9 cellular contexts compared by ENCODE assay signal in the genomic region with DNA sequence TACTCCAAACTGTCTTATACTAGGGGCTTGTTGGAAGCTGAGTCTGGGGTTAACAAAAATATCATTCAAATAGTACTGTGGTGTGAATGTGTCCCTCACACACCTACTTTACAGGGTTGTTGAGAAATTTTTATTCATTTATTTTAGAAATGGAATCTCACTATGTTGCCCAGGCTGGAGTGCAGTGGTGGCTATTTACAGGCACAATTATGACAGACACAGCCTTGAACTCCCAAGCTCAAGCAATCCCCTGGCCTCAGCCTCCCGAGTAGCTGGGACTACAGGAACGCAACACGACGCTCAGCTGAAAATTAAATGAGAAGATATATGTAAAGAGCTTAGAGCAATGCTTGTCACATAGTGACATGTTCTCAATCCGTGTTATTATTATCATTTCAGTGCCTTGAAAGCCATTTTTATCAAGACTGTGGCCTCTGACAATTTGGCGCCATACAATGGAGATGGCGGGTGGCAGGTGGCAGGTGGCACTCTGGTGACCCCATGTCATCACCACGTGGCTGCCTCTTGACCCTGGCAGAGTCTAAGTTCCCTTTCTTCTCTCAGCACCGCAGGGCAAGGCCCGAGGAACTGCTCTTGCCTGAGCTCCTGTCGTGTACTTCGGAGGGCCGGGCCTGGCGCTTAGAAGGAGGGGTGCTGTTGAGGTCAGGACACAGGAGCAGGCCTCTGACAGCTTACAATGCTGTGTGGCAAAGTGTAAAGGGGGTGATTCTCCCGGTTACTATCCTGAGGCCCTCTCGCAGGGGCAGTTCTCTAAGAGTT.
A peak's percentile ranks its signal among the peaks of the same experiment; 100 is the strongest.
DNase-seq lines count a peak whose midpoint lies in the region; ATAC-seq and TF ChIP-seq lines count a peak whose summit lies in the region.
"Had no signal": no experiment of that assay in that cellular context is flagged by ENCODE, and none has a peak within 500 bp of the region (broad histone marks: within the 10 kb centered on the region; RNA-seq: fewer than 3 reads in every experiment).

No MANE protein-coding gene starts in this region.

- peaks cover 10 to 15% of the 10 kb centered on the region in 2 donors for H3K4me1 ChIP-seq in gastrocnemius medialis

- no peaks in the 10 kb centered on the region for H3K36me3 ChIP-seq in gastrocnemius medialis

- H3K27me3 ChIP-seq in gastrocnemius medialis = no peaks in the 10 kb centered on the region

- H3K27ac Mint-ChIP-seq in T-helper 17 cell = peak overlapping the region; percentile 95

- H3K4me3 ChIP-seq in GM12864 (ENCODE audit: low read depth, low read length) (peak overlapping the region; percentile 82; the same call in 1 of the 2 replicates), gastrocnemius medialis (peak overlapping the region in 3 of 4 donors; percentile 54 to 82 (median 75))

- H3K36me3 Mint-ChIP-seq in T-helper 17 cell (ENCODE audit: low read depth) = peaks cover 4% of the 10 kb centered on the region

- no peaks in the 10 kb centered on the region for H3K9me3 ChIP-seq in T-helper 17 cell (ENCODE audit: control insufficient read depth, low read length, poor library complexity, severe bottlenecking)
- H3K9me3 ChIP-seq in gastrocnemius medialis = no peaks in the 10 kb centered on the region

- peaks cover 36% of the 10 kb centered on the region for H3K4me1 Mint-ChIP-seq in T-helper 17 cell

- ATAC-seq in T-helper 17 cell (no peak), Right ventricle myocardium superior (ENCODE audit: poor library complexity) (no peak), gastrocnemius medialis (no peak), HG03097 (IDR thresholded peaks at IDR 0.05; ENCODE audit: low FRiP score, unreplicated experiment) (no peak)

- in situ Hi-C loops in gastrocnemius medialis (cut with MboI; ENCODE audit: low sequenced_read_pairs in 4 of 4) = loop anchor here (5.0 to 25.0 kb wide), 7 partner anchors 70 to 272 kb away; a partner anchor contains a TSS

- DNase-seq in GM12864 (ENCODE audit: low read depth) (no peak), T-helper 17 cell (no peak), Right ventricle myocardium superior (peak; percentile 47), gastrocnemius medialis (no peak), SIG-M5 (lab: John Stamatoyannopoulos, UW) (no peak), NCI-H510A treated with DMSO at 0.1 percent for 48 hours (lab: John Stamatoyannopoulos, UW) (no peak)
- no peak for DNase-seq in effector CD8-positive, alpha-beta T cell (lab: John Stamatoyannopoulos, UW)
- DNase-seq: KBM-7 had no signal

- H3K4me3 Mint-ChIP-seq in T-helper 17 cell = peak overlapping the region; percentile 83

- TF ChIP-seq CTCF in GM12864 (IDR thresholded peaks at IDR 0.05; ENCODE audit: low read depth, low read length, missing control alignments) = no peak
- TF ChIP-seq CTCF in gastrocnemius medialis (IDR thresholded peaks at IDR 0.05 in 4 of 5, conservative IDR thresholded peaks at IDR 0.05 in 1 of 5) = no peak

- TF ChIP-seq POLR2A in gastrocnemius medialis (IDR thresholded peaks at IDR 0.05) = no peak

- H3K27ac ChIP-seq in gastrocnemius medialis = peak overlapping the region; percentile 86 to 92 (median 88)

- intact Hi-C loops in Right ventricle myocardium superior (cut with DNase I) (loop anchor here (5.0 kb wide), 1 partner anchor 67 kb away; no protein-coding TSS in a partner anchor), gastrocnemius medialis (cut with DNase I; ENCODE audit: low total_unique reads) (loop anchor here (1.0 to 10.0 kb wide), 5 partner anchors 52 to 640 kb away; a partner anchor contains a TSS)

- peaks cover 18% of the 10 kb centered on the region for H3K27me3 Mint-ChIP-seq in T-helper 17 cell
